ENCODE assay signal across 28 cellular contexts in the genomic region with DNA sequence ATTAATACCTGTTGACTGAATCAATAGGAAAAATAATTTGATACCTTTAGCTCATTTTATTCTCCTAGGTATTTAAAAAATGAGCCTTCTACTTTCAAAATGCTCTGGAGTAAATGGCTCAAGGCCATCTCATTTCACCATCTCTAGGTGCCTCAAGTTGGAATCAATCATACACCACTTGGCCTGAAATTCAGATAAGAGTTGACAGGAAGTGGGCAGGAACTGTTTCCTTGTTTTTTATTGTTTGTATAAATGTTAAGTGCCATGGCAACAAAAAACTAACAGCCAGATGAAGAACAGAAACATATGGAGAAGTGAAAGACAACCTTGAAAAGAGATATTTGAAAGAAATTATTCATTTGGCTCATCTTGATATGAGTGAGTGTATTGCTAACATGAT. TPM values are rescaled to one million over a fixed set of nuclear protein-coding genes. Genes with fewer than 3 reads are reported as not detected.
DNase-seq lines count a peak whose midpoint lies in the region; ATAC-seq, FAIRE-seq and TF ChIP-seq lines count a peak whose summit lies in the region.
"Had no signal": no experiment of that assay in that cellular context is flagged by ENCODE, and none has a peak within 500 bp of the region (broad histone marks: within the 10 kb centered on the region; RNA-seq: fewer than 3 reads in every experiment).

No MANE protein-coding gene starts in this region.

- no peaks in the 10 kb centered on the region for H3K36me3 ChIP-seq in PC-9 (ENCODE audit: low read depth)
- no peaks in the 10 kb centered on the region for H3K36me3 ChIP-seq in CD8-positive, alpha-beta T cell (ENCODE audit: insufficient read depth, low read length)

- no peak overlapping the region for H3K4me2 ChIP-seq in PC-9

- peak overlapping the region; percentile 38; the same call in 1 of the 2 replicates for H3K27ac ChIP-seq in PC-9
- no peak overlapping the region for H3K27ac ChIP-seq in CD8-positive, alpha-beta T cell (ENCODE audit: low read depth, low read length)
- H3K27ac ChIP-seq: coronary artery, parathyroid adenoma had no signal

- H3F3A ChIP-seq in PC-9 (ENCODE audit: insufficient read depth, low read depth) = peaks cover 12% of the 10 kb centered on the region; the same call in 1 of the 2 replicates

- 0 out of 2 replicates have a peak, but pooled peaks cover 8% of the 10 kb centered on the region for H3K79me2 ChIP-seq in PC-9 (ENCODE audit: low read depth)

- intact Hi-C loops in Calu3 (cut with micrococcal nuclease; ENCODE audit: unreplicated experiment) (no loop called here), PC-9 (cut with micrococcal nuclease; ENCODE audit: unreplicated experiment) (no loop called here)
- intact Hi-C loops in CD8-positive, alpha-beta T cell (cut with DNase I, micrococcal nuclease) = no loop called here

- H3K36me3 Mint-ChIP-seq in Calu3 (ENCODE audit: insufficient read depth, unreplicated experiment) = no peaks in the 10 kb centered on the region
- H3K36me3 Mint-ChIP-seq in CD8-positive, alpha-beta T cell = no peaks in the 10 kb centered on the region
- H3K36me3 Mint-ChIP-seq: activated CD4-positive, alpha-beta memory T cell treated with anti-CD3 and anti-CD28 coated beads for 36 hours; activated naive CD4-positive, alpha-beta T cell treated with anti-CD3 and anti-CD28 coated beads, Interleukin-2, amount 50 U/mL, for 24 hours; brain; IgD-negative memory B cell; naive thymus-derived CD4-positive, alpha-beta T cell; WTC11 had no signal

- no peak for DNase-seq in Calu3
- DNase-seq in PC-9 = peak in 1 of 2 experiments; percentile 79
- DNase-seq in kidney tubule cell (ENCODE audit: low spot score) = peak; percentile 38
- DNase-seq in CD8-positive, alpha-beta T cell = no peak
- DNase-seq in activated CD8-positive, alpha-beta memory T cell treated with anti-CD3 and anti-CD28 coated beads for 24 hours = no peak
- DNase-seq in NCI-H2107 treated with DMSO at 0.1 percent for 48 hours (lab: John Stamatoyannopoulos, UW; ENCODE audit: unreplicated experiment) = no peak
- DNase-seq: activated CD4-positive, alpha-beta memory T cell treated with anti-CD3 and anti-CD28 coated beads for 36 hours; activated T-cell treated with anti-CD3 and anti-CD28 coated beads, Interleukin-2, amount 50 U/mL, for 24 hours; Caco-2; foreskin melanocyte; H7; naive thymus-derived CD4-positive, alpha-beta T cell; NCI-H1092 treated with DMSO at 0.1 percent for 48 hours; NCI-H2227 treated with DMSO at 0.1 percent for 48 hours; SHP77; small intestine; stimulated activated CD8-positive, alpha-beta memory T cell treated with anti-CD3 and anti-CD28 coated beads, Interleukin-4, amount 100 ng/mL, for 48 hours; substantia nigra had no signal

- H3K4me3 ChIP-seq in PC-9 = no peak overlapping the region
- H3K4me3 ChIP-seq in CD8-positive, alpha-beta T cell (ENCODE audit: low read depth, low read length) = no peak overlapping the region
- H3K4me3 ChIP-seq: coronary artery had no signal

- no peaks in the 10 kb centered on the region for H3K9me2 ChIP-seq in PC-9 (ENCODE audit: insufficient read depth)

- no peaks in the 10 kb centered on the region for H3K27me3 Mint-ChIP-seq in Calu3 (ENCODE audit: unreplicated experiment)
- H3K27me3 Mint-ChIP-seq in CD8-positive, alpha-beta T cell (ENCODE audit: low read depth) = peaks cover 4% of the 10 kb centered on the region
- H3K27me3 Mint-ChIP-seq: activated CD4-positive, alpha-beta memory T cell treated with anti-CD3 and anti-CD28 coated beads for 36 hours; activated T-cell treated with anti-CD3 and anti-CD28 coated beads, Interleukin-2, amount 50 U/mL, for 24 hours; brain had no signal

- H4K20me1 ChIP-seq in PC-9 (ENCODE audit: insufficient read depth) = no peaks in the 10 kb centered on the region

- H3K4me3 Mint-ChIP-seq in Calu3 (ENCODE audit: low read depth, unreplicated experiment) = no peak overlapping the region
- H3K4me3 Mint-ChIP-seq in CD8-positive, alpha-beta T cell = no peak overlapping the region
- H3K4me3 Mint-ChIP-seq: activated CD4-positive, alpha-beta memory T cell treated with anti-CD3 and anti-CD28 coated beads for 36 hours; activated naive CD4-positive, alpha-beta T cell treated with anti-CD3 and anti-CD28 coated beads, Interleukin-2, amount 50 U/mL, for 24 hours; activated T-cell treated with anti-CD3 and anti-CD28 coated beads, Interleukin-2, amount 50 U/mL, for 24 hours; brain; IgD-negative memory B cell; naive thymus-derived CD4-positive, alpha-beta T cell; T-helper 1 cell treated with Interleukin-12 subunit alpha and Interleukin-12 subunit beta and Interleukin-4 antibody, amounts not matched to agents 30 μg/mL and 1 μg/mL, for 36 hours; WTC11 had no signal

- CTCF ChIA-PET in Calu3 (lab: Charles Lee) = interaction anchor here (0.5 kb wide), 1 partner anchor 12 kb away, joined by 3 read pairs; a partner anchor contains a TSS
- CTCF ChIA-PET in PC-9 (lab: Charles Lee) = no interaction called here
- CTCF ChIA-PET in CD8-positive, alpha-beta T cell (lab: Charles Lee) = no interaction called here

- peaks cover 16% of the 10 kb centered on the region for H3K4me1 ChIP-seq in PC-9 (replicated peaks; ENCODE audit: insufficient read depth)
- no peaks in the 10 kb centered on the region for H3K4me1 ChIP-seq in CD8-positive, alpha-beta T cell (ENCODE audit: insufficient read depth, low read length)
- H3K4me1 ChIP-seq: Caco-2, parathyroid adenoma had no signal

- H3K27me3 ChIP-seq in PC-9 (ENCODE audit: insufficient read depth, low read depth) = no peaks in the 10 kb centered on the region
- no peaks in the 10 kb centered on the region for H3K27me3 ChIP-seq in CD8-positive, alpha-beta T cell (ENCODE audit: insufficient read depth, low read length)

- no peak for TF ChIP-seq CTCF in Calu3 (IDR thresholded peaks at IDR 0.05; ENCODE audit: unreplicated experiment)
- TF ChIP-seq CTCF in PC-9 (conservative IDR thresholded peaks at IDR 0.05) = no peak
- no peak for TF ChIP-seq CTCF in CD8-positive, alpha-beta T cell (IDR thresholded peaks at IDR 0.05)

- POLR2A ChIA-PET in PC-9 (lab: Charles Lee; ENCODE audit: unreplicated experiment) = interaction anchor here (0.8 to 1.0 kb wide), 2 partner anchors 189 to 192 kb away, joined by 4 to 5 read pairs; no protein-coding TSS in a partner anchor
- POLR2A ChIA-PET in CD8-positive, alpha-beta T cell (lab: Charles Lee) = no interaction called here

- H3K9me3 ChIP-seq in PC-9 (ENCODE audit: insufficient read depth, low read depth) = no peaks in the 10 kb centered on the region; the same call in 1 of the 2 replicates
- no peaks in the 10 kb centered on the region for H3K9me3 ChIP-seq in CD8-positive, alpha-beta T cell (ENCODE audit: low read length)
- H3K9me3 ChIP-seq: Caco-2 had no signal

- peak overlapping the region; percentile 83 for H3K27ac Mint-ChIP-seq in Calu3 (ENCODE audit: unreplicated experiment)
- no peak overlapping the region for H3K27ac Mint-ChIP-seq in CD8-positive, alpha-beta T cell
- H3K27ac Mint-ChIP-seq: activated CD4-positive, alpha-beta memory T cell treated with anti-CD3 and anti-CD28 coated beads for 36 hours; activated naive CD4-positive, alpha-beta T cell treated with anti-CD3 and anti-CD28 coated beads, Interleukin-2, amount 50 U/mL, for 24 hours; activated T-cell treated with anti-CD3 and anti-CD28 coated beads, Interleukin-2, amount 50 U/mL, for 24 hours; IgD-negative memory B cell; naive thymus-derived CD4-positive, alpha-beta T cell; T-helper 1 cell treated with Interleukin-12 subunit alpha and Interleukin-12 subunit beta and Interleukin-4 antibody, amounts not matched to agents 30 μg/mL and 1 μg/mL, for 36 hours; WTC11 had no signal

- no peak for ATAC-seq in CD8-positive, alpha-beta T cell
- no peak for ATAC-seq in HG03025 (IDR thresholded peaks at IDR 0.05; ENCODE audit: low FRiP score, unreplicated experiment)
- ATAC-seq: naive thymus-derived CD4-positive, alpha-beta T cell; WTC11 had no signal

- no peak overlapping the region for H2AFZ ChIP-seq in PC-9
- H2AFZ ChIP-seq: parathyroid adenoma had no signal

- peaks cover 9% of the 10 kb centered on the region for H3K4me1 Mint-ChIP-seq in Calu3 (ENCODE audit: low read depth, unreplicated experiment)
- H3K4me1 Mint-ChIP-seq in CD8-positive, alpha-beta T cell (ENCODE audit: low read depth) = no peaks in the 10 kb centered on the region
- H3K4me1 Mint-ChIP-seq: activated naive CD4-positive, alpha-beta T cell treated with anti-CD3 and anti-CD28 coated beads, Interleukin-2, amount 50 U/mL, for 24 hours; IgD-negative memory B cell had no signal

- peak; percentile 30 for FAIRE-seq in A204.1 (lab: Jason Lieb, UNC)
- FAIRE-seq: G401.6, small intestine had no signal

- BruUV-seq in Calu3 (replicated peaks; lab: Mats Ljungman, UMichigan) (no TSS peak), PC-9 (replicated peaks; lab: Mats Ljungman, UMichigan) (no TSS peak)

- no peaks in the 10 kb centered on the region for H3K9me3 Mint-ChIP-seq in Calu3 (ENCODE audit: low read depth, unreplicated experiment)
- H3K9me3 Mint-ChIP-seq in CD8-positive, alpha-beta T cell = peaks cover 2% of the 10 kb centered on the region
- H3K9me3 Mint-ChIP-seq: activated CD4-positive, alpha-beta memory T cell treated with anti-CD3 and anti-CD28 coated beads for 36 hours; activated T-cell treated with anti-CD3 and anti-CD28 coated beads, Interleukin-2, amount 50 U/mL, for 24 hours; brain; T-helper 1 cell treated with Interleukin-12 subunit alpha and Interleukin-12 subunit beta and Interleukin-4 antibody, amounts not matched to agents 30 μg/mL and 1 μg/mL, for 36 hours; WTC11 had no signal

RNA-seq across cellular contexts. Expression of a gene that starts 12.4 kb away (rescaled TPM):
- 53.9 and 78.7 TPM in 2 replicates for total RNA-seq in Calu3 (2022)
- total RNA-seq in PC-9 (2021) = 252 and 339 TPM in 2 replicates
- not detected for total RNA-seq in CD8-positive, alpha-beta T cell
- total RNA-seq: activated CD4-positive, alpha-beta memory T cell treated with anti-CD3 and anti-CD28 coated beads for 36 hours had no signal

Comparison
In these comparisons a context has a peak if more than half of its experiments do, and no peak if none do; other contexts are left out.
1. RNA of a gene that starts 12.4 kb away (total RNA-seq): 252 to 339 TPM in PC-9 and 53.9 to 78.7 TPM in Calu3; not detected in CD8-positive, alpha-beta T cell; every median in the first group is over 10 times any median in the second.